19 cellular contexts compared by ENCODE assay signal in genomic region chr3:138047596-138048195, GRCh38. TPM values are rescaled to one million over a fixed set of nuclear protein-coding genes. Genes with fewer than 3 reads are reported as not detected.
A peak's percentile ranks its signal among the peaks of the same experiment; 100 is the strongest.
DNase-seq lines count a peak whose midpoint lies in the region; ATAC-seq, FAIRE-seq and TF ChIP-seq lines count a peak whose summit lies in the region.
"Had no signal": no experiment of that assay in that cellular context is flagged by ENCODE, and none has a peak within 500 bp of the region (broad histone marks: within the 10 kb centered on the region; RNA-seq: fewer than 3 reads in every experiment).

No MANE protein-coding gene starts in this region.

- H3K4me1 Mint-ChIP-seq in neural progenitor cell, result peaks cover 13% of the 10 kb centered on the region

- no peak overlapping the region for H4K8ac ChIP-seq in trophoblast cell (ENCODE audit: low read depth, low read length)

- H3F3A ChIP-seq in neural progenitor cell (ENCODE audit: low read depth), result peaks cover 17% of the 10 kb centered on the region

- TF ChIP-seq CTCF in GM12865 (IDR thresholded peaks at IDR 0.05; ENCODE audit: insufficient read depth, low read depth, low read length, missing control alignments) (no peak), GM12878 (IDR thresholded peaks at IDR 0.05 in 2 of 3, conservative IDR thresholded peaks at IDR 0.05 in 1 of 3; ENCODE audit: control insufficient read depth in 2 of 3, extremely low read depth in 1 of 3, insufficient read depth in 1 of 3, low read depth in 3 of 3, low read length in 3 of 3) (no peak), neural progenitor cell (IDR thresholded peaks at IDR 0.05) (no peak)

- no peaks in the 10 kb centered on the region for H3K27me3 ChIP-seq in HUES64 (ENCODE audit: insufficient read depth, low read length)
- H3K27me3 ChIP-seq in GM12878 (replicated peaks in 1 of 2; ENCODE audit: control insufficient read depth in 2 of 2, insufficient read depth in 2 of 2, low read length in 1 of 2), result no peaks in the 10 kb centered on the region
- H3K27me3 ChIP-seq in neural progenitor cell, result no peaks in the 10 kb centered on the region
- no peaks in the 10 kb centered on the region for H3K27me3 ChIP-seq in trophoblast cell (ENCODE audit: insufficient read depth, low read length)
- H3K27me3 ChIP-seq: BLaER1 treated with 17β-estradiol and CSF1 and Interleukin-3, amounts not matched to agents 10 nM and 100 nM had no signal

- H3K9me3 ChIP-seq in HUES64 (ENCODE audit: insufficient read depth, low read depth, low read length) (no peaks in the 10 kb centered on the region), GM12878 (replicated peaks; ENCODE audit: control insufficient read depth, insufficient read depth, low read length) (no peaks in the 10 kb centered on the region; the same call in 1 of the 3 replicates), neural progenitor cell (ENCODE audit: low read depth) (no peaks in the 10 kb centered on the region), trophoblast cell (ENCODE audit: insufficient read depth, low read depth, low read length) (peaks cover 3% of the 10 kb centered on the region)
- H3K9me3 ChIP-seq: BLaER1 treated with 17β-estradiol and CSF1 and Interleukin-3, amounts not matched to agents 10 nM and 100 nM had no signal

- ATAC-seq in GM12878 (no peak), GM18868 (IDR thresholded peaks at IDR 0.05; ENCODE audit: unreplicated experiment) (no peak), HG02884 (IDR thresholded peaks at IDR 0.05; ENCODE audit: unreplicated experiment) (no peak), GM18498 (IDR thresholded peaks at IDR 0.05; ENCODE audit: unreplicated experiment) (no peak)
- ATAC-seq: HCT116 had no signal

- SMC1A ChIA-PET in GM12878 (lab: Charles Lee; ENCODE audit: uncharacterized antibody, unreplicated experiment), result interaction anchor here (0.5 to 4.3 kb wide), 9 partner anchors 12 to 961 kb away, joined by 3 to 76 read pairs (median 3); no protein-coding TSS in a partner anchor

- no peak overlapping the region for H3K18ac ChIP-seq in trophoblast cell (ENCODE audit: low read length)

- H3K4me3 ChIP-seq in GM12865 (ENCODE audit: low read depth, low read length) (peak overlapping the region; percentile 0; the same call in 1 of the 2 replicates), HUES64 (ENCODE audit: low read length) (no peak overlapping the region), GM12878 (no peak overlapping the region), neural progenitor cell (no peak overlapping the region), trophoblast cell (ENCODE audit: low read depth, low read length) (no peak overlapping the region)
- H3K4me3 ChIP-seq: BLaER1 treated with 17β-estradiol and CSF1 and Interleukin-3, amounts not matched to agents 10 nM and 100 nM had no signal

- no peak overlapping the region for H4K91ac ChIP-seq in trophoblast cell (ENCODE audit: low read depth, low read length)

- no peak overlapping the region for H2BK5ac ChIP-seq in trophoblast cell (ENCODE audit: low read depth, low read length, poor library complexity)

- TF ChIP-seq RAD21 in GM12878 (IDR thresholded peaks at IDR 0.05; ENCODE audit: insufficient read depth, low read depth, low read length), result no peak

- 42% methylated on average over 4 of the region's 5 CpGs for WGBS in HUES64
- 21% methylated on average over 5 of the region's 5 CpGs for WGBS in GM12878 (ENCODE audit: insufficient coverage, insufficient replicate concordance, low lambda C conversion rate, missing lambda C conversion rate)
- no CpG with 5 or more reads among the region's 5 CpGs for WGBS in trophoblast cell (ENCODE audit: extremely low coverage, insufficient coverage, insufficient read length)

- H3K9me3 Mint-ChIP-seq in neural progenitor cell, result no peaks in the 10 kb centered on the region

- in situ Hi-C loops in GM12878 (cut with MboI), result loop anchor here (10.0 kb wide), 1 partner anchor 333 kb away; no protein-coding TSS in a partner anchor

- intact Hi-C loops in GM12878 (cut with micrococcal nuclease; ENCODE audit: unreplicated experiment), result loop anchor here (1.0 kb wide), 1 partner anchor 59 kb away; no protein-coding TSS in a partner anchor

- H3K36me3 Mint-ChIP-seq in neural progenitor cell, result peaks cover 6% of the 10 kb centered on the region
- H3K36me3 Mint-ChIP-seq: CD4-positive, CD25-positive, alpha-beta regulatory T cell had no signal

- no peak for FAIRE-seq in GM12878 (lab: Jason Lieb, UNC)
- FAIRE-seq: GM19239 had no signal

- peaks cover 16% of the 10 kb centered on the region for H3K4me1 ChIP-seq in HUES64 (ENCODE audit: insufficient read depth, low read length)
- peaks cover 14% of the 10 kb centered on the region; the same call in 1 of the 2 replicates for H3K4me1 ChIP-seq in GM12878 (ENCODE audit: control insufficient read depth, insufficient read depth, low read length)
- peaks cover 20% of the 10 kb centered on the region for H3K4me1 ChIP-seq in neural progenitor cell
- no peaks in the 10 kb centered on the region for H3K4me1 ChIP-seq in trophoblast cell (ENCODE audit: control insufficient read depth in 1 of 2, insufficient read depth in 2 of 2, low read length in 2 of 2)
- H3K4me1 ChIP-seq: BLaER1 treated with 17β-estradiol and CSF1 and Interleukin-3, amounts not matched to agents 10 nM and 100 nM had no signal

- CTCF ChIA-PET in GM12878 (lab: Yijun Ruan, JAX), result interaction anchor here (1.1 to 2.6 kb wide), 10 partner anchors 8 to 941 kb away, joined by 3 to 25 read pairs (median 6); no protein-coding TSS in a partner anchor

- no peak overlapping the region for H4K12ac ChIP-seq in trophoblast cell (ENCODE audit: low read depth, low read length)

- POLR2A ChIA-PET in GM12878 (lab: Charles Lee), result interaction anchor here (2.0 to 2.1 kb wide), 2 partner anchors 11 to 16 kb away, joined by 6 to 8 read pairs; no protein-coding TSS in a partner anchor

- H3K4ac ChIP-seq in trophoblast cell (ENCODE audit: low read depth, low read length), result no peak overlapping the region

- H3K27me3 Mint-ChIP-seq in neural progenitor cell (ENCODE audit: insufficient read depth, low read depth), result peaks cover 2% of the 10 kb centered on the region

- TF ChIP-seq POLR2A in GM12878 (IDR thresholded peaks at IDR 0.05; ENCODE audit: low read depth, low read length), result no peak

- no peak overlapping the region for H2AK5ac ChIP-seq in trophoblast cell (ENCODE audit: low read length)

- H3K23ac ChIP-seq in trophoblast cell (ENCODE audit: low read length), result no peak overlapping the region

- H2AFZ ChIP-seq in GM12878 (ENCODE audit: control insufficient read depth, low read depth, low read length) (no peak overlapping the region; the same call in 1 of the 2 replicates), neural progenitor cell (replicated peaks) (no peak overlapping the region), trophoblast cell (ENCODE audit: insufficient read depth, low read length, poor library complexity) (no peak overlapping the region)

- TF ChIP-seq EP300 in GM12878 (IDR thresholded peaks at IDR 0.05; ENCODE audit: borderline replicate concordance in 1 of 2, control insufficient read depth in 1 of 2, low read depth in 2 of 2, low read length in 2 of 2), result no peak

- H4K20me1 ChIP-seq in GM12878 (ENCODE audit: control insufficient read depth, insufficient read depth) (no peaks in the 10 kb centered on the region), neural progenitor cell (ENCODE audit: low read depth) (peaks cover 15% of the 10 kb centered on the region)
- H4K20me1 ChIP-seq: BLaER1 treated with 17β-estradiol and CSF1 and Interleukin-3, amounts not matched to agents 10 nM and 100 nM had no signal

- H3K36me3 ChIP-seq in HUES64 (ENCODE audit: insufficient read depth, low read length) (no peaks in the 10 kb centered on the region), GM12878 (ENCODE audit: control insufficient read depth in 2 of 2, insufficient read depth in 2 of 2, low read length in 1 of 2) (no peaks in the 10 kb centered on the region), neural progenitor cell (no peaks in the 10 kb centered on the region), trophoblast cell (ENCODE audit: control insufficient read depth in 1 of 2, insufficient read depth in 2 of 2, low read length in 2 of 2) (peaks cover 0 to 3% of the 10 kb centered on the region in 2 experiments)
- H3K36me3 ChIP-seq: BLaER1 treated with 17β-estradiol and CSF1 and Interleukin-3, amounts not matched to agents 10 nM and 100 nM had no signal

- H3K9ac ChIP-seq in HUES64 (ENCODE audit: low read depth, low read length) (no peak overlapping the region), GM12878 (ENCODE audit: control insufficient read depth, insufficient read depth, low read length) (no peak overlapping the region), neural progenitor cell (no peak overlapping the region), trophoblast cell (ENCODE audit: low read length) (no peak overlapping the region)
- H3K9ac ChIP-seq: BLaER1 treated with 17β-estradiol and CSF1 and Interleukin-3, amounts not matched to agents 10 nM and 100 nM had no signal

- RAD21 ChIA-PET in GM12878 (lab: Charles Lee; ENCODE audit: unreplicated experiment), result interaction anchor here (1.6 to 3.5 kb wide), 4 partner anchors 11 to 59 kb away, joined by 3 to 32 read pairs (median 18); no protein-coding TSS in a partner anchor

- H3K4me3 Mint-ChIP-seq in neural progenitor cell, result no peak overlapping the region
- H3K4me3 Mint-ChIP-seq: CD4-positive, CD25-positive, alpha-beta regulatory T cell had no signal

- peak overlapping the region; percentile 36; the same call in 1 of the 2 replicates for H3K27ac ChIP-seq in HUES64 (ENCODE audit: low read depth, low read length)
- peak overlapping the region; percentile 31; the same call in 1 of the 2 replicates for H3K27ac ChIP-seq in GM12878 (ENCODE audit: control insufficient read depth, insufficient read depth)
- H3K27ac ChIP-seq in neural progenitor cell, result no peak overlapping the region
- H3K27ac ChIP-seq in trophoblast cell (ENCODE audit: low read depth, low read length), result no peak overlapping the region
- H3K27ac ChIP-seq: BLaER1 treated with 17β-estradiol and CSF1 and Interleukin-3, amounts not matched to agents 10 nM and 100 nM had no signal

- H3K79me1 ChIP-seq in trophoblast cell (ENCODE audit: low read length), result no peaks in the 10 kb centered on the region

- BruUV-seq in GM12878 (replicated peaks; lab: Mats Ljungman, UMichigan), result no TSS peak

- H2BK120ac ChIP-seq in trophoblast cell (ENCODE audit: insufficient read depth, low read length, poor library complexity), result no peak overlapping the region

- H3K27ac Mint-ChIP-seq in neural progenitor cell, result no peak overlapping the region
- H3K27ac Mint-ChIP-seq: CD4-positive, CD25-positive, alpha-beta regulatory T cell had no signal

- no peak for DNase-seq in GM12865 (ENCODE audit: low read depth)
- DNase-seq in GM12878 (ENCODE audit: low read depth, low spot score), result no peak
- DNase-seq in neural progenitor cell (ENCODE audit: low spot score), result peak; percentile 71
- no peak for DNase-seq in trophoblast cell
- DNase-seq: 8988T; ACHN; CD4-positive, CD25-positive, alpha-beta regulatory T cell; DMS53; GF-D8; IMR-90; KBM-7 had no signal

- H3K4me2 ChIP-seq in GM12878 (ENCODE audit: control insufficient read depth, insufficient read depth) (peak overlapping the region; percentile 11; the same call in 1 of the 2 replicates), neural progenitor cell (peak overlapping the region; percentile 43), trophoblast cell (ENCODE audit: low read length) (no peak overlapping the region)
- H3K4me2 ChIP-seq: BLaER1 treated with 17β-estradiol and CSF1 and Interleukin-3, amounts not matched to agents 10 nM and 100 nM had no signal

- no peak overlapping the region for H2BK12ac ChIP-seq in trophoblast cell (ENCODE audit: low read length)

- H3K14ac ChIP-seq in trophoblast cell (ENCODE audit: low read length), result no peak overlapping the region

- H3K79me2 ChIP-seq in GM12878 (ENCODE audit: control insufficient read depth, insufficient read depth, low read length), result no peaks in the 10 kb centered on the region
- no peaks in the 10 kb centered on the region for H3K79me2 ChIP-seq in neural progenitor cell (ENCODE audit: low read depth)
- no peaks in the 10 kb centered on the region for H3K79me2 ChIP-seq in trophoblast cell (ENCODE audit: control insufficient read depth, insufficient read depth, low read length, poor library complexity)

RNA-seq across cellular contexts. Expression of gene CLDN18, which starts 37.7 kb away (rescaled TPM):
- polyA plus RNA-seq in HUES64 (2013, experiment 1 of 2), result 0.25 TPM
- polyA plus RNA-seq in HUES64 (2013, experiment 2 of 2), result 0.32 TPM
- not detected in 2 replicates for total RNA-seq in GM12878 (2013; cell fraction: nucleolus; rRNA removed)
- total RNA-seq in GM12878 (2014; rRNA removed) (0.11 and 0.22 TPM in 2 replicates), GM12878 (2014; rRNA removed; fragmentation: Illumina TruSeq; extraction: Trizol) (0.18 TPM in 2 replicates), GM12878 (2021) (0.26 and 0.32 TPM in 2 replicates), neural progenitor cell (ENCODE audit: low replicate concordance) (not detected in 2 replicates)
- not detected for polyA plus RNA-seq in GM12878 (2011; ENCODE audit: low read depth)
- polyA plus RNA-seq in GM12878 (2011; rRNA removed) (0.18 and 0.23 TPM in 2 replicates), GM12878 (2014; fragmentation: Illumina TruSeq; extraction: Trizol) (0.13 and 0.21 TPM in 2 replicates), GM12878 (2014; fragmentation: Nextera tagmentation; extraction: Ambion mirVana) (under 1 TPM; 0.05 to 0.09 TPM), GM12878 (2014; rRNA removed) (0.04 and 0.18 TPM in 2 replicates), GM12878 (2016; fragmentation: Nextera tagmentation; extraction: Ambion mirVana) (under 1 TPM in 1 of 2 experiments, not detected in 1; 0.28 TPM)
- polyA plus RNA-seq in GM12878 (2011; cell fraction: cytosol; rRNA removed), result 0.03 and 0.08 TPM in 2 replicates
- polyA plus RNA-seq in GM12878 (2011; cell fraction: nucleus; rRNA removed), result 0.06 TPM in 2 replicates
- 0.07 TPM in 1 of 2 replicates, not detected in the other for polyA plus RNA-seq in GM12878 (2012)
- 0.22 and 0.36 TPM in 2 replicates for polyA minus RNA-seq in GM12878 (2011; rRNA and poly(A)+ RNA removed)
- polyA minus RNA-seq in GM12878 (2011; cell fraction: cytosol; rRNA and poly(A)+ RNA removed), result 0.27 TPM in 1 of 2 replicates, not detected in the other
- polyA minus RNA-seq in GM12878 (2011; cell fraction: nucleus; rRNA and poly(A)+ RNA removed), result 0.12 TPM in 1 of 2 replicates, not detected in the other
- polyA plus RNA-seq in trophoblast cell (2013), result not detected in 2 replicates
- total RNA-seq: CD4-positive, CD25-positive, alpha-beta regulatory T cell; H4; IMR-90 had no signal
- polyA plus RNA-seq: CD4-positive, CD25-positive, alpha-beta regulatory T cell; IMR-90 had no signal

Comparison
In these comparisons a context has a peak if more than half of its experiments do, and no peak if none do; other contexts are left out.
1. H3K27ac ChIP-seq: peak in HUES64 (single experiment) and GM12878 (single experiment); none in neural progenitor cell (single experiment) and trophoblast cell (single experiment).